ENCODE assay signal across 24 cellular contexts in genomic region chr3:64900220-64900619, GRCh38.
DNase-seq lines count a peak whose midpoint lies in the region; ATAC-seq and TF ChIP-seq lines count a peak whose summit lies in the region.
"Had no signal": no experiment of that assay in that cellular context is flagged by ENCODE, and none has a peak within 500 bp of the region (broad histone marks: within the 10 kb centered on the region; RNA-seq: fewer than 3 reads in every experiment).

No MANE protein-coding gene starts in this region.

- no peak overlapping the region for H2BK15ac ChIP-seq in mesenchymal stem cell (ENCODE audit: low read depth, poor library complexity, severe bottlenecking)

- TF ChIP-seq CTCF in endodermal cell (conservative IDR thresholded peaks at IDR 0.05) (no peak), heart left ventricle (IDR thresholded peaks at IDR 0.05) (no peak)

- H3K36me3 Mint-ChIP-seq in endodermal cell (ENCODE audit: low read depth) = no peaks in the 10 kb centered on the region

- H2BK120ac ChIP-seq in mesenchymal stem cell (ENCODE audit: low read depth, low read length) = peak overlapping the region; percentile 62

- H2BK12ac ChIP-seq in mesenchymal stem cell (ENCODE audit: low read length in 2 of 2) = peak overlapping the region in 1 of 2 experiments; percentile 28

- H3K4ac ChIP-seq in mesenchymal stem cell (ENCODE audit: low read depth in 1 of 2, low read length in 2 of 2) = no peak overlapping the region

- no peaks in the 10 kb centered on the region for H3K79me1 ChIP-seq in mesenchymal stem cell (replicated peaks; ENCODE audit: low read length, poor library complexity, severe bottlenecking)

- H3K9me3 ChIP-seq in endodermal cell (ENCODE audit: control insufficient read depth, low read length) (no peaks in the 10 kb centered on the region), heart left ventricle (no peaks in the 10 kb centered on the region), mesenchymal stem cell (ENCODE audit: control insufficient read depth, low read length) (no peaks in the 10 kb centered on the region), skeletal muscle tissue (ENCODE audit: control insufficient read depth in 3 of 3, low read length in 3 of 3) (no peaks in the 10 kb centered on the region)
- H3K9me3 ChIP-seq: BE2C, SJSA1 had no signal

- H3K9me3 Mint-ChIP-seq in endodermal cell = no peaks in the 10 kb centered on the region

- H3K4me3 ChIP-seq in endodermal cell (ENCODE audit: low read length) = no peak overlapping the region
- H3K4me3 ChIP-seq in heart left ventricle = no peak overlapping the region
- H3K4me3 ChIP-seq in mesenchymal stem cell (ENCODE audit: insufficient read depth in 1 of 2, low read depth in 1 of 2, low read length in 2 of 2) = no peak overlapping the region
- no peak overlapping the region for H3K4me3 ChIP-seq in skeletal muscle tissue (ENCODE audit: low read length in 3 of 3)
- H3K4me3 ChIP-seq: SJSA1 had no signal

- peaks cover 5% of the 10 kb centered on the region for H3K4me1 ChIP-seq in endodermal cell (ENCODE audit: control insufficient read depth, insufficient read depth, low read length)
- H3K4me1 ChIP-seq in heart left ventricle = peaks cover 9 to 72% (median 46%) of the 10 kb centered on the region in 12 donors
- no peaks in the 10 kb centered on the region for H3K4me1 ChIP-seq in mesenchymal stem cell (ENCODE audit: control insufficient read depth, insufficient read depth, low read depth, low read length)
- peaks cover 25 to 26% (median 26%) of the 10 kb centered on the region in 3 donors for H3K4me1 ChIP-seq in skeletal muscle tissue (ENCODE audit: control insufficient read depth in 3 of 3, insufficient read depth in 3 of 3, low read length in 3 of 3)
- H3K4me1 ChIP-seq: SJSA1 had no signal

- no peak overlapping the region for H3K9ac ChIP-seq in endodermal cell (ENCODE audit: extremely low read depth, low read length, poor library complexity, severe bottlenecking)
- no peak overlapping the region for H3K9ac ChIP-seq in mesenchymal stem cell (ENCODE audit: low read length)
- H3K9ac ChIP-seq in skeletal muscle tissue (ENCODE audit: low read depth in 1 of 3, low read length in 3 of 3) = no peak overlapping the region

- no peak overlapping the region for H2BK5ac ChIP-seq in mesenchymal stem cell (ENCODE audit: low read depth, low read length, poor library complexity, severe bottlenecking)

- no peak overlapping the region for H4K91ac ChIP-seq in mesenchymal stem cell (ENCODE audit: low read length)

- no peak overlapping the region for H3K4me3 Mint-ChIP-seq in endodermal cell
- H3K4me3 Mint-ChIP-seq: HFFc6 had no signal

- H3K27ac Mint-ChIP-seq in endodermal cell = peak overlapping the region; percentile 40
- H3K27ac Mint-ChIP-seq: HFFc6 had no signal

- H3K18ac ChIP-seq in mesenchymal stem cell (ENCODE audit: low read depth in 1 of 2, low read length in 2 of 2) = no peak overlapping the region

- TF ChIP-seq POLR2A in heart left ventricle (IDR thresholded peaks at IDR 0.05) = no peak

- no peak overlapping the region for H2AFZ ChIP-seq in mesenchymal stem cell (ENCODE audit: low read depth, low read length)

- H4K8ac ChIP-seq in mesenchymal stem cell (ENCODE audit: low read length) = no peak overlapping the region

- DNase-seq in endodermal cell (no peak), heart left ventricle (peak in 4 of 5 donors; percentile 37 to 80 (median 51)), mesenchymal stem cell (no peak), head of caudate nucleus (no peak), mesenteric fat pad (ENCODE audit: low spot score) (no peak), NCI-H2227 (lab: John Stamatoyannopoulos, UW; ENCODE audit: unreplicated experiment) (no peak)
- DNase-seq: BE2C; EL; GF-D8; HFFc6; KG1; NCI-H1092 treated with DMSO at 0.1 percent for 48 hours; NCI-H1436 treated with DMSO at 0.1 percent for 48 hours; NCI-H1930; NCI-H345; NCI-H524; NCI-H774; NK-92 treated with Interleukin-12 subunit alpha and Interleukin-12 subunit beta, amount 100 ng/mL, for 24 hours had no signal

- no peak overlapping the region for H2AK5ac ChIP-seq in mesenchymal stem cell (ENCODE audit: low read length, severe bottlenecking)

- H3K4me2 ChIP-seq in mesenchymal stem cell (ENCODE audit: low read length, poor library complexity, severe bottlenecking) = no peak overlapping the region

- H3K4me1 Mint-ChIP-seq in endodermal cell = peaks cover 8% of the 10 kb centered on the region

- H3K27me3 Mint-ChIP-seq in endodermal cell (ENCODE audit: insufficient read depth) = no peaks in the 10 kb centered on the region

- no peaks in the 10 kb centered on the region for H3K36me3 ChIP-seq in endodermal cell (ENCODE audit: control insufficient read depth, insufficient read depth, low read length)
- no peaks in the 10 kb centered on the region for H3K36me3 ChIP-seq in heart left ventricle
- H3K36me3 ChIP-seq in mesenchymal stem cell (ENCODE audit: control insufficient read depth in 1 of 2, insufficient read depth in 2 of 2, low read depth in 1 of 2, low read length in 2 of 2) = no peaks in the 10 kb centered on the region
- H3K36me3 ChIP-seq in skeletal muscle tissue (ENCODE audit: control insufficient read depth in 3 of 3, insufficient read depth in 3 of 3, low read length in 3 of 3) = no peaks in the 10 kb centered on the region
- H3K36me3 ChIP-seq: BE2C, SJSA1 had no signal

- intact Hi-C loops in heart left ventricle (cut with DNase I) (loop anchor here in 6 of 10 donors (5.0 to 10.0 kb wide), 5 partner anchors 105 to 365 kb away; partner anchors contain the start of gene ADAMTS9 (in 4 of the 6)), head of caudate nucleus (cut with DNase I) (no loop called here)

- H3K27me3 ChIP-seq in endodermal cell (ENCODE audit: control insufficient read depth, insufficient read depth, low read length, poor library complexity, severe bottlenecking) (no peaks in the 10 kb centered on the region), heart left ventricle (no peaks in the 10 kb centered on the region), mesenchymal stem cell (ENCODE audit: control insufficient read depth in 1 of 2, insufficient read depth in 1 of 2, low read length in 2 of 2) (no peaks in the 10 kb centered on the region), skeletal muscle tissue (ENCODE audit: control insufficient read depth in 3 of 3, insufficient read depth in 3 of 3, low read length in 3 of 3) (no peaks in the 10 kb centered on the region)
- H3K27me3 ChIP-seq: BE2C, SJSA1 had no signal

- H3K14ac ChIP-seq in mesenchymal stem cell (ENCODE audit: low read length in 2 of 2) = no peak overlapping the region

- WGBS in endodermal cell (ENCODE audit: insufficient coverage in 1 of 2, insufficient read length in 1 of 2), 2 experiments = 91 to 92% methylated on average over 4 of the region's 4 CpGs
- 19 to 30% (median 21%) methylated on average over 4 of the region's 4 CpGs for WGBS in heart left ventricle, 4 donors
- 92% methylated on average over 3 of the region's 4 CpGs for WGBS in mesenchymal stem cell

- H3K27ac ChIP-seq in endodermal cell (ENCODE audit: low read depth, low read length) (no peak overlapping the region), heart left ventricle (peak overlapping the region; percentile 69 to 89 (median 80)), mesenchymal stem cell (ENCODE audit: low read length, poor library complexity, severe bottlenecking) (no peak overlapping the region), skeletal muscle tissue (ENCODE audit: low read depth, low read length) (peak overlapping the region; percentile 60)
- H3K27ac ChIP-seq: HL-60, SJSA1 had no signal

- H3K23ac ChIP-seq in mesenchymal stem cell (ENCODE audit: low read length in 2 of 2) = no peak overlapping the region

- peak; percentile 68 to 92 (median 78) for ATAC-seq in heart left ventricle
- ATAC-seq in GM19455 (IDR thresholded peaks at IDR 0.05; ENCODE audit: unreplicated experiment) = no peak
- ATAC-seq: HepG2, Panc1 had no signal

Comparison
In these comparisons a context has a peak if more than half of its experiments do, and no peak if none do; other contexts are left out.
1. DNase-seq: peak in heart left ventricle (4 of 5); none in endodermal cell (single experiment), mesenchymal stem cell (single experiment), head of caudate nucleus (0 of 42), mesenteric fat pad (single experiment) and NCI-H2227 (single experiment).
2. H3K27ac ChIP-seq: peak in heart left ventricle (12 of 12) and skeletal muscle tissue (single experiment); none in endodermal cell (single experiment) and mesenchymal stem cell (single experiment).